ENCODE assay signal across 24 cellular contexts in the genomic region with DNA sequence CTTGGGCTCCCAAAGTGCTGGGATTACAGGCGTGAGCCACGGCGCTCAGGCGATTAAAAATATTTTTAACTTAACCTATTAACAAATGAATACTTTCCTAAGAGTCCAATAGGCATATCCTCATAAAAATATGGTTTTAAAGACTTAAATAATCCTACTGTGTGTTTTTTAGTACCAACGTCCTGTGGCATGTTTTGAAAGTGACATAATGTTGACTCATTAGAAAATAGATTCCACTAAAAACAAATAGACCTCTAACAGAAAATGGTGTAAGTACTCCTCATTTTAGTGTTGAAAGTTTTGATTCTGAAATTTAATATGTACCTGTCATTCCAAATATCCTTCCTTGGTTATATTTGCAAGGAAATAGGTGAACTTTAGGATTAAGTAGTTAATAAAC. TPM values are rescaled to one million over a fixed set of nuclear protein-coding genes. Genes with fewer than 3 reads are reported as not detected.
DNase-seq lines count a peak whose midpoint lies in the region; ATAC-seq, FAIRE-seq and TF ChIP-seq lines count a peak whose summit lies in the region.
"Had no signal": no experiment of that assay in that cellular context is flagged by ENCODE, and none has a peak within 500 bp of the region (broad histone marks: within the 10 kb centered on the region; RNA-seq: fewer than 3 reads in every experiment).

No MANE protein-coding gene starts in this region.

- in situ Hi-C loops in IMR-90 (cut with MboI; ENCODE audit: low sequenced_read_pairs) = no loop called here

- no peak overlapping the region for H4K5ac ChIP-seq in IMR-90 (ENCODE audit: low read depth, low read length)

- BruUV-seq in IMR-90 (replicated peaks; lab: Mats Ljungman, UMichigan) (no TSS peak), endothelial cell of umbilical vein (replicated peaks; lab: Mats Ljungman, UMichigan) (no TSS peak)

- H3K4me3 ChIP-seq in IMR-90 (ENCODE audit: insufficient read depth, low read depth, low read length) (no peak overlapping the region), endothelial cell of umbilical vein (replicated peaks in 1 of 3; ENCODE audit: insufficient read depth in 1 of 3, low read depth in 1 of 3, low read length in 3 of 3) (no peak overlapping the region), smooth muscle cell (no peak overlapping the region), right lobe of liver (no peak overlapping the region)
- H3K4me3 ChIP-seq: BLaER1 treated with 17β-estradiol and CSF1 and Interleukin-3, amounts not matched to agents 10 nM and 100 nM; Peyer's patch had no signal

- H3K9ac ChIP-seq in IMR-90 (ENCODE audit: low read depth, low read length) (no peak overlapping the region), endothelial cell of umbilical vein (replicated peaks; ENCODE audit: extremely low read depth, insufficient read depth, low read length) (no peak overlapping the region), smooth muscle cell (ENCODE audit: low read depth) (no peak overlapping the region)
- H3K9ac ChIP-seq: BLaER1 treated with 17β-estradiol and CSF1 and Interleukin-3, amounts not matched to agents 10 nM and 100 nM had no signal

- ATAC-seq in IMR-90 (ENCODE audit: low read depth) = no peak
- ATAC-seq in right lobe of liver = no peak
- ATAC-seq: SK-N-SH treated with all-trans-retinoic acid at 6 μM for 48 hours, T-cell had no signal

- CTCF ChIA-PET in IMR-90 (lab: Yijun Ruan, JAX) (no interaction called here), endothelial cell of umbilical vein (lab: Charles Lee) (interaction anchor here (0.9 to 1.9 kb wide), 3 partner anchors 11 to 203 kb away, joined by 3 to 7 read pairs (median 5); no protein-coding TSS in a partner anchor)

- no peak overlapping the region; the same call in 1 of the 2 replicates for H3K14ac ChIP-seq in IMR-90 (replicated peaks; ENCODE audit: low read depth, low read length)

- H3K79me2 ChIP-seq in endothelial cell of umbilical vein (ENCODE audit: control insufficient read depth, insufficient read depth, low read length) = no peaks in the 10 kb centered on the region
- H3K79me2 ChIP-seq in smooth muscle cell (ENCODE audit: low read depth) = no peaks in the 10 kb centered on the region

- H4K8ac ChIP-seq in IMR-90 (ENCODE audit: low read depth in 2 of 2, low read length in 2 of 2) = no peak overlapping the region

- no peak for TF ChIP-seq RAD21 in IMR-90 (IDR thresholded peaks at IDR 0.05; ENCODE audit: low read length)

- H3K18ac ChIP-seq in IMR-90 (ENCODE audit: low read depth, low read length) = no peak overlapping the region

- dilution Hi-C loops in IMR-90 (cut with HindIII; ENCODE audit: low sequenced_read_pairs, unreplicated experiment) (no loop called here), endothelial cell of umbilical vein (cut with MboI; ENCODE audit: extremely low pct_ligation_motif_present, low sequenced_read_pairs) (no loop called here)

- peaks cover 3% of the 10 kb centered on the region; the same call in 1 of the 2 replicates for H3K4me1 ChIP-seq in IMR-90 (ENCODE audit: control insufficient read depth, insufficient read depth, low read length)
- H3K4me1 ChIP-seq in endothelial cell of umbilical vein (ENCODE audit: control insufficient read depth, extremely low read depth, insufficient read depth, low read length) = no peaks in the 10 kb centered on the region
- no peaks in the 10 kb centered on the region for H3K4me1 ChIP-seq in smooth muscle cell (ENCODE audit: low read depth)
- H3K4me1 ChIP-seq in right lobe of liver = no peaks in the 10 kb centered on the region
- H3K4me1 ChIP-seq: BLaER1 treated with 17β-estradiol and CSF1 and Interleukin-3, amounts not matched to agents 10 nM and 100 nM; Peyer's patch had no signal

- DNase-seq in ELR (ENCODE audit: low read depth) (peak; percentile 37), IMR-90 (peak; percentile 21), endothelial cell of umbilical vein (ENCODE audit: low read depth, low spot score) (no peak), smooth muscle cell (lab: John Stamatoyannopoulos, UW; ENCODE audit: unreplicated experiment) (no peak), ecto neural progenitor cell (ENCODE audit: low spot score) (no peak), SKM-1 (lab: John Stamatoyannopoulos, UW; ENCODE audit: unreplicated experiment) (no peak), right lobe of liver (no peak), NCI-H2107 treated with DMSO at 0.1 percent for 48 hours (lab: John Stamatoyannopoulos, UW; ENCODE audit: unreplicated experiment) (no peak)
- DNase-seq: CD4-positive, alpha-beta memory T cell; DMS153; GF-D8; GOT3; Kasumi-1; NCI-H1092; NCI-H1436; NCI-H187 treated with DMSO at 0.1 percent for 48 hours; NCI-H226; NCI-H510A treated with DMSO at 0.1 percent for 48 hours; NCI-H774; NK-92 treated with Interleukin-12 subunit alpha and Interleukin-12 subunit beta, amount 100 ng/mL, for 24 hours; Peyer's patch; T-cell had no signal

- WGBS in IMR-90 (ENCODE audit: extremely low coverage in 2 of 2, insufficient read length in 1 of 2), 2 experiments = no CpG with 5 or more reads among the region's 5 CpGs
- WGBS in smooth muscle cell (ENCODE audit: low lambda C conversion rate) = 78% methylated on average over 5 of the region's 5 CpGs
- WGBS in right lobe of liver (ENCODE audit: insufficient coverage, low coverage, low lambda C conversion rate, missing lambda C conversion rate) = 68% methylated on average over 5 of the region's 5 CpGs

- intact Hi-C loops in IMR-90 (cut with micrococcal nuclease) (no loop called here), endothelial cell of umbilical vein (cut with micrococcal nuclease) (no loop called here), right lobe of liver (cut with DNase I) (no loop called here)

- no peaks in the 10 kb centered on the region; the same call in 1 of the 2 replicates for H3K36me3 ChIP-seq in IMR-90 (ENCODE audit: control insufficient read depth, insufficient read depth, low read length)
- no peaks in the 10 kb centered on the region for H3K36me3 ChIP-seq in endothelial cell of umbilical vein (ENCODE audit: control insufficient read depth in 2 of 2, extremely low read depth in 1 of 2, insufficient read depth in 2 of 2, low read length in 2 of 2)
- no peaks in the 10 kb centered on the region for H3K36me3 ChIP-seq in smooth muscle cell (ENCODE audit: low read depth)
- no peaks in the 10 kb centered on the region for H3K36me3 ChIP-seq in right lobe of liver
- H3K36me3 ChIP-seq: BLaER1 treated with 17β-estradiol and CSF1 and Interleukin-3, amounts not matched to agents 10 nM and 100 nM; Peyer's patch had no signal

- no peak overlapping the region for H2AK5ac ChIP-seq in IMR-90 (ENCODE audit: low read depth, low read length)

- no peak overlapping the region for H2BK20ac ChIP-seq in IMR-90 (ENCODE audit: low read depth, low read length)

- H3K56ac ChIP-seq in IMR-90 (ENCODE audit: extremely low read depth, insufficient read depth, low read length) = no peak overlapping the region

- H3K4me2 ChIP-seq in IMR-90 (ENCODE audit: low read depth, low read length) (no peak overlapping the region), endothelial cell of umbilical vein (ENCODE audit: insufficient read depth, low read length) (no peak overlapping the region), smooth muscle cell (no peak overlapping the region)
- H3K4me2 ChIP-seq: BLaER1 treated with 17β-estradiol and CSF1 and Interleukin-3, amounts not matched to agents 10 nM and 100 nM had no signal

- no peak overlapping the region for H2BK5ac ChIP-seq in IMR-90 (ENCODE audit: low read depth, low read length, poor library complexity, severe bottlenecking)

- H3K27me3 ChIP-seq in IMR-90 (ENCODE audit: control insufficient read depth, insufficient read depth, low read length) = no peaks in the 10 kb centered on the region
- H3K27me3 ChIP-seq in endothelial cell of umbilical vein (ENCODE audit: control insufficient read depth in 2 of 2, insufficient read depth in 2 of 2, low read length in 2 of 2) = no peaks in the 10 kb centered on the region
- H3K27me3 ChIP-seq in smooth muscle cell (ENCODE audit: low read depth) = no peaks in the 10 kb centered on the region
- no peaks in the 10 kb centered on the region for H3K27me3 ChIP-seq in right lobe of liver
- H3K27me3 ChIP-seq: BLaER1 treated with 17β-estradiol and CSF1 and Interleukin-3, amounts not matched to agents 10 nM and 100 nM; Peyer's patch had no signal

- H2AK9ac ChIP-seq in IMR-90 (replicated peaks; ENCODE audit: low read depth, low read length, poor library complexity) = no peak overlapping the region

- H3K23ac ChIP-seq in IMR-90 (ENCODE audit: low read depth, low read length) = no peak overlapping the region

- H3K27ac ChIP-seq in IMR-90 (ENCODE audit: insufficient read depth, low read length) (no peak overlapping the region), endothelial cell of umbilical vein (ENCODE audit: insufficient read depth, low read depth, low read length) (no peak overlapping the region), smooth muscle cell (ENCODE audit: low read depth) (no peak overlapping the region), right lobe of liver (no peak overlapping the region)
- H3K27ac ChIP-seq: BLaER1 treated with 17β-estradiol and CSF1 and Interleukin-3, amounts not matched to agents 10 nM and 100 nM; Peyer's patch had no signal

- H3K4ac ChIP-seq in IMR-90 (ENCODE audit: low read depth, low read length) = no peak overlapping the region

- no peak for FAIRE-seq in endothelial cell of umbilical vein (lab: Jason Lieb, UNC)

- H3K9me1 ChIP-seq in IMR-90 (ENCODE audit: insufficient read depth, low read length) (no peaks in the 10 kb centered on the region), endothelial cell of umbilical vein (replicated peaks; ENCODE audit: control insufficient read depth, extremely low read depth, insufficient read depth, low read length) (peaks cover 2% of the 10 kb centered on the region)

- no peak overlapping the region for H4K91ac ChIP-seq in IMR-90 (ENCODE audit: insufficient read depth, low read depth, low read length)

- no peak overlapping the region for H2BK15ac ChIP-seq in IMR-90 (ENCODE audit: low read depth, low read length)

- TF ChIP-seq POLR2A in IMR-90 (IDR thresholded peaks at IDR 0.05; ENCODE audit: low read depth, low read length) (no peak), endothelial cell of umbilical vein (IDR thresholded peaks at IDR 0.05; ENCODE audit: low read depth, low read length) (no peak), right lobe of liver (IDR thresholded peaks at IDR 0.05) (no peak)

- POLR2A ChIA-PET in IMR-90 (lab: Charles Lee; ENCODE audit: unreplicated experiment) (no interaction called here), endothelial cell of umbilical vein (lab: Charles Lee) (no interaction called here)

- H3K9me3 ChIP-seq in IMR-90 (ENCODE audit: control insufficient read depth, insufficient read depth, low read length) = no peaks in the 10 kb centered on the region; the same call in 1 of the 2 replicates
- no peaks in the 10 kb centered on the region for H3K9me3 ChIP-seq in endothelial cell of umbilical vein (replicated peaks; ENCODE audit: control insufficient read depth, insufficient read depth, low read length)
- H3K9me3 ChIP-seq in smooth muscle cell (replicated peaks; ENCODE audit: low read depth) = no peaks in the 10 kb centered on the region
- no peaks in the 10 kb centered on the region for H3K9me3 ChIP-seq in right lobe of liver
- H3K9me3 ChIP-seq: Peyer's patch had no signal

- H4K20me1 ChIP-seq in IMR-90 (ENCODE audit: insufficient read depth, low read length) = no peaks in the 10 kb centered on the region
- no peaks in the 10 kb centered on the region for H4K20me1 ChIP-seq in endothelial cell of umbilical vein (replicated peaks; ENCODE audit: control insufficient read depth, extremely low read depth, insufficient read depth, low read length)
- H4K20me1 ChIP-seq in smooth muscle cell (ENCODE audit: low read depth) = no peaks in the 10 kb centered on the region
- H4K20me1 ChIP-seq: BLaER1 treated with 17β-estradiol and CSF1 and Interleukin-3, amounts not matched to agents 10 nM and 100 nM had no signal

- TF ChIP-seq CTCF in IMR-90 (conservative IDR thresholded peaks at IDR 0.05; ENCODE audit: low read depth, low read length) (no peak), endothelial cell of umbilical vein (IDR thresholded peaks at IDR 0.05; ENCODE audit: extremely low read depth in 1 of 2, insufficient read depth in 1 of 2, low read depth in 1 of 2, low read length in 2 of 2) (no peak), smooth muscle cell (IDR thresholded peaks at IDR 0.05; ENCODE audit: borderline replicate concordance, insufficient read depth, poor library complexity, severe bottlenecking) (no peak), right lobe of liver (IDR thresholded peaks at IDR 0.05) (no peak)

- no peak overlapping the region for H2AFZ ChIP-seq in IMR-90 (replicated peaks; ENCODE audit: low read length, poor library complexity)
- no peak overlapping the region for H2AFZ ChIP-seq in endothelial cell of umbilical vein (ENCODE audit: low read depth, low read length)
- peak overlapping the region; percentile 26 for H2AFZ ChIP-seq in smooth muscle cell (ENCODE audit: low read depth)

- no peaks in the 10 kb centered on the region for H3F3A ChIP-seq in smooth muscle cell (ENCODE audit: low read depth)

- H2BK120ac ChIP-seq in IMR-90 (ENCODE audit: low read depth, low read length) = no peak overlapping the region

- H3K79me1 ChIP-seq in IMR-90 (ENCODE audit: low read depth in 1 of 2, low read length in 2 of 2) = no peaks in the 10 kb centered on the region

RNA-seq across cellular contexts. Expression of a gene that starts 11.9 kb away (rescaled TPM):
- total RNA-seq in IMR-90 (2012; rRNA removed) (46.1 and 50.0 TPM in 2 replicates), endothelial cell of umbilical vein (1.9 TPM in 1 of 2 replicates, not detected in the other), smooth muscle cell (7,849 and 9,477 TPM in 2 replicates), right lobe of liver (10 to 100 TPM in 3 of 6 experiments, 1 to 10 TPM in 3; 5.1 to 51.2 (median 10.1) TPM)
- polyA plus RNA-seq in IMR-90 (2012; rRNA removed) (49.1 and 70.5 TPM in 2 replicates), endothelial cell of umbilical vein (0.05 and 0.29 TPM in 2 replicates), smooth muscle cell (4,053 and 5,541 TPM in 2 replicates)
- 12.4 and 21.1 TPM in 2 replicates for polyA plus RNA-seq in IMR-90 (2012; cell fraction: cytosol; rRNA removed)
- 3.0 and 48.6 TPM in 2 replicates for polyA plus RNA-seq in IMR-90 (2012; cell fraction: nucleus; rRNA removed; ENCODE audit: low replicate concordance)
- 0.10 and 0.14 TPM in 2 replicates for polyA plus RNA-seq in endothelial cell of umbilical vein (2011; cell fraction: cytosol; rRNA removed)
- not detected in 2 replicates for polyA plus RNA-seq in endothelial cell of umbilical vein (2011; cell fraction: nucleus; rRNA removed)
- polyA plus RNA-seq in endothelial cell of umbilical vein (2012) = 0.15 TPM in 1 of 2 replicates, not detected in the other
- 0.28 TPM in 1 of 2 replicates, not detected in the other for polyA minus RNA-seq in endothelial cell of umbilical vein
- not detected for polyA minus RNA-seq in endothelial cell of umbilical vein (2011; cell fraction: cytosol; rRNA and poly(A)+ RNA removed)
- not detected in 2 replicates for polyA minus RNA-seq in endothelial cell of umbilical vein (2011; cell fraction: nucleus; rRNA and poly(A)+ RNA removed)
- total RNA-seq: CD4-positive, alpha-beta memory T cell had no signal
- polyA plus RNA-seq: CD4-positive, alpha-beta memory T cell had no signal

RNA-seq across cellular contexts. Expression of a gene that starts 59.4 kb away (rescaled TPM):
- total RNA-seq in IMR-90 (2012; rRNA removed) (223 and 241 TPM in 2 replicates), endothelial cell of umbilical vein (0.42 TPM in 1 of 2 replicates, not detected in the other), smooth muscle cell (1,657 and 1,844 TPM in 2 replicates), right lobe of liver (100 to 1,000 TPM in 5 of 6 experiments, 10 to 100 TPM in 1; 82.7 to 235 (median 164) TPM)
- polyA plus RNA-seq in IMR-90 (2012; rRNA removed) (792 and 965 TPM in 2 replicates), endothelial cell of umbilical vein (0.38 and 0.43 TPM in 2 replicates), smooth muscle cell (1,043 and 1,354 TPM in 2 replicates)
- polyA plus RNA-seq in IMR-90 (2012; cell fraction: cytosol; rRNA removed) = 379 and 539 TPM in 2 replicates
- 63.3 and 526 TPM in 2 replicates for polyA plus RNA-seq in IMR-90 (2012; cell fraction: nucleus; rRNA removed; ENCODE audit: low replicate concordance)
- polyA plus RNA-seq in endothelial cell of umbilical vein (2011; cell fraction: cytosol; rRNA removed) = 0.14 and 0.34 TPM in 2 replicates
- 0.09 and 0.11 TPM in 2 replicates for polyA plus RNA-seq in endothelial cell of umbilical vein (2011; cell fraction: nucleus; rRNA removed)
- not detected in 2 replicates for polyA plus RNA-seq in endothelial cell of umbilical vein (2012)
- polyA minus RNA-seq in endothelial cell of umbilical vein = 1.2 TPM in 1 of 2 replicates, not detected in the other
- not detected for polyA minus RNA-seq in endothelial cell of umbilical vein (2011; cell fraction: cytosol; rRNA and poly(A)+ RNA removed)
- polyA minus RNA-seq in endothelial cell of umbilical vein (2011; cell fraction: nucleus; rRNA and poly(A)+ RNA removed) = 0.53 TPM in 1 of 2 replicates, not detected in the other
- total RNA-seq: CD4-positive, alpha-beta memory T cell had no signal
- polyA plus RNA-seq: CD4-positive, alpha-beta memory T cell had no signal

Comparison
In these comparisons a context has a peak if more than half of its experiments do, and no peak if none do; other contexts are left out.
1. DNase-seq: peak in ELR (single experiment) and IMR-90 (single experiment); none in endothelial cell of umbilical vein (single experiment), smooth muscle cell (single experiment), ecto neural progenitor cell (single experiment), SKM-1 (single experiment), right lobe of liver (0 of 3) and NCI-H2107 treated with DMSO at 0.1 percent for 48 hours (single experiment).
2. RNA of a gene that starts 11.9 kb away (total RNA-seq): 7,849 to 9,477 TPM in smooth muscle cell; 46.1 to 50.0 TPM in IMR-90, 5.1 to 51.2 TPM in right lobe of liver and 1.9 TPM in endothelial cell of umbilical vein; every median in the first group is over 100 times any median in the second.
3. RNA of a gene that starts 59.4 kb away (total RNA-seq): 1,657 to 1,844 TPM in smooth muscle cell, 223 to 241 TPM in IMR-90 and 82.7 to 235 TPM in right lobe of liver; 0.42 TPM in endothelial cell of umbilical vein; every median in the first group is over 10 times any median in the second.